8 cellular contexts compared by ENCODE assay signal in the genomic region with DNA sequence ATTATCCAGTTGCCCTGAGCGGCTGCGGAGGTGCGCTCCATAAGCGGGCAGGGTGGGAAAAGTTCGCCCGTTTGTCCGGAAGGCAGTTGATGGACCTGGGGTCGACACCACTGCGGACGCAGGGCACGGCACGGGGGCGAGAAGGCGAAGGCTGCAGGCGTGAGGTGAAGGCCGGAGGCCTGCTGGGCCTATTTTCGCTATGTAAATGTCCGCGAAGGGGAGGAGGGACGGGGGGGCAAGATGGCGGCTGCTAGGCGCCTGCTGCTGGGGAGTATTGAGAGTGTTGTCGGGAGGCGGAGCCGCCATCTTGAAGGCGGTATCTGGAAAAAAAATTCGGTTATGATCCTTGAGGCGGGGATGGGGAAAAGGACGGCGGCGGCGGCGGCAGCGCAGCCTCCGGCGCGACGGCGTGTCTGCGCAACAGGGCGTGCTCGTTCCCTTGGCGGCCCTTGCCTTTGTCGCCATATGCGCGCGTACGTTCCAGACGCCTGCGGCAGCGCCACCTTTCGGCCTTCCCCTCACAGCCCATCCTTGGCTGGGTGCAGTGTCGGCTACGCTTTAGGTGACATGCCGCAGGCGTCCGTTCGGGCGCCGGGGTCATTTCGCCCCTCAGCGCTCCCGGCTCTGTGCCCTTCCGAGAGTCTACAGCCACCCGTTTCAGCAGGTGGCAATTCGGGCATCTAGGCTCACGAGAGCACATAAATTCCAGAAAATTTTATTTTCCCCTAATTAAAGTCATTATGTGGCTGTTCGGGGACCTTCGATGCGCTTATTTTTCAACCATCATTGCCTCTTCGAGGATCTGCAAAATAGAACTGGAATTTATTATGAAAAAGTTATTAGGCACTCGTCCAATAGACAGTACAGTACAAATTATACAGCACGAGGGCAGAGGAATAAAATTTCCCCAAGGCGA. TPM values are rescaled to one million over a fixed set of nuclear protein-coding genes. Genes with fewer than 3 reads are reported as not detected.
DNase-seq lines count a peak whose midpoint lies in the region; ATAC-seq and TF ChIP-seq lines count a peak whose summit lies in the region.

No MANE protein-coding gene starts in this region.

- DNase-seq in NCI-H226 (peak; percentile 77), left lobe of liver (ENCODE audit: low spot score) (peak; percentile 87), stromal cell of bone marrow (ENCODE audit: low read depth) (peak; percentile 45), NOMO-1 treated with DMSO at 0.1 percent for 48 hours (lab: John Stamatoyannopoulos, UW; ENCODE audit: unreplicated experiment) (no peak)
- peak; percentile 81 for DNase-seq in activated naive CD8-positive, alpha-beta T cell treated with anti-CD3 and anti-CD28 coated beads, Interleukin-2, amount 10 ng/mL, durations not matched to agents 7 days and 5 days

- peak overlapping the region; percentile 99 for H3K27ac Mint-ChIP-seq in activated naive CD8-positive, alpha-beta T cell treated with anti-CD3 and anti-CD28 coated beads, Interleukin-2, amount 10 ng/mL, durations not matched to agents 7 days and 5 days

- H3K4me3 Mint-ChIP-seq in activated naive CD8-positive, alpha-beta T cell treated with anti-CD3 and anti-CD28 coated beads, Interleukin-2, amount 10 ng/mL, durations not matched to agents 7 days and 5 days: peak overlapping the region; percentile 83

- TF ChIP-seq CTCF in 22Rv1 (IDR thresholded peaks at IDR 0.05): peak; percentile 78

- H3K36me3 Mint-ChIP-seq in activated naive CD8-positive, alpha-beta T cell treated with anti-CD3 and anti-CD28 coated beads, Interleukin-2, amount 10 ng/mL, durations not matched to agents 7 days and 5 days: peaks cover 7% of the 10 kb centered on the region

- H3K27ac ChIP-seq in 22Rv1: peak overlapping the region; percentile 98

- H3K4me1 Mint-ChIP-seq in activated naive CD8-positive, alpha-beta T cell treated with anti-CD3 and anti-CD28 coated beads, Interleukin-2, amount 10 ng/mL, durations not matched to agents 7 days and 5 days: peaks cover 10% of the 10 kb centered on the region

- H3K27me3 Mint-ChIP-seq in activated naive CD8-positive, alpha-beta T cell treated with anti-CD3 and anti-CD28 coated beads, Interleukin-2, amount 10 ng/mL, durations not matched to agents 7 days and 5 days: no peaks in the 10 kb centered on the region

- POLR2A ChIA-PET in activated naive CD8-positive, alpha-beta T cell treated with anti-CD3 and anti-CD28 coated beads, Interleukin-2, amount 10 ng/mL, durations not matched to agents 7 days and 5 days (lab: Charles Lee): interaction anchor here (0.8 to 2.0 kb wide), 4 partner anchors 67 to 95 kb away, joined by 3 to 6 read pairs (median 4); no protein-coding TSS in a partner anchor

- H3K9me3 Mint-ChIP-seq in activated naive CD8-positive, alpha-beta T cell treated with anti-CD3 and anti-CD28 coated beads, Interleukin-2, amount 10 ng/mL, durations not matched to agents 7 days and 5 days: no peaks in the 10 kb centered on the region

- ATAC-seq in GM21515 (IDR thresholded peaks at IDR 0.05; ENCODE audit: unreplicated experiment) (peak; percentile 69), left lobe of liver (peak; percentile 85), GM19023 (IDR thresholded peaks at IDR 0.05; ENCODE audit: unreplicated experiment) (no peak)
- ATAC-seq in activated naive CD8-positive, alpha-beta T cell treated with anti-CD3 and anti-CD28 coated beads, Interleukin-2, amount 10 ng/mL, durations not matched to agents 7 days and 5 days (ENCODE audit: low read depth): peak; percentile 80

RNA-seq across cellular contexts. Expression of a gene that starts 0.7 kb away (rescaled TPM):
- total RNA-seq in activated naive CD8-positive, alpha-beta T cell treated with anti-CD3 and anti-CD28 coated beads, Interleukin-2, amount 10 ng/mL, durations not matched to agents 7 days and 5 days: 10 to 100 TPM; 16.7 to 20.9 TPM
- total RNA-seq in left lobe of liver: 7.8 TPM
